ENCODE assay signal across 11 cellular contexts in the genomic region with DNA sequence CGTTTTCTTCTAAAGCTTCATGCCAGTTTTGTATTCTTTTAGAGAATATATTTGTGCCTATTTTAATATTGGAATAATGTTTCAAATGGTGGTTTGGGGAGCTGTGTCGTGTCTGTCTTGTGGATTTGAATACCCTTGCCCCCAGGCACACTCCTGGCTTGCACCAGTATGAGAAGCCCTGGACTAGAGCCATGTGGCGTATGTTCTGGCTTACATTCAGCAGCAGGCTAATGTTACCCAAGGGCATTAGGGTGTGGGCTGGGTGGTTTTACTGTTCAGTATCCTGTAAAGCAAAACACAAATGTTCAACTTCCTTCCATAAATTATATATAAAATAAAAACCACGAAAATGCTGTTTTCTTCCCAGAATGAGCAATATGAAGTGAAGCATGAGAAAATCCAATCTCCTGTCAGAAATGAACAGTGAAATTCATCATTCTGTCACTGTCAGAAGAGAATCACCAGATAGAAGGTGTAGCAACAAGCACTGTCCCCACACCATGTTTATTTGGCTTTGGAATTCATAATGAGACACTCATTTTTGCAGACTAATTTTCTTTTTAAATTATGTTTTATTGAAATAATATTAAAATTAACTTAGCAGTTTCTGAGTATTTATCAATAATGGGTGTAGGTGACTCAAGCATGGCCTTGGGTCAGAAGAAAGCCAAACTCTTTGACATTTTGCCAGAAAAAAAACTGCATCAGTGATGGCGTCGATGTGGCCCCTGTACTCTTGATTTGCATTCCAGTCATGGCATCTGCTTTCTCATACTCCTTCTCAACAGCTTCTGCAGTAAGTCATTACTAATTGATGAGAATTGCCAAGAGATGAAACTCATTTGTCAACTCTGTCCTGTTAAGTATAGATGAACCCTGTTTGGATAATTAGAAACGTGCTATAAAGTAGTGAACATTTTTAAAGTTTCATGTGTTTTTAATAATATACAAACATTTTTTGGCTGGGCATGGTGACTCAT. TPM values are rescaled to one million over a fixed set of nuclear protein-coding genes. Genes with fewer than 3 reads are reported as not detected.
DNase-seq lines count a peak whose midpoint lies in the region; ATAC-seq and TF ChIP-seq lines count a peak whose summit lies in the region.
"Had no signal": no experiment of that assay in that cellular context is flagged by ENCODE, and none has a peak within 500 bp of the region (broad histone marks: within the 10 kb centered on the region; RNA-seq: fewer than 3 reads in every experiment).

No MANE protein-coding gene starts in this region.

- H3K36me3 ChIP-seq in neural cell (ENCODE audit: insufficient read depth, low read length) (no peaks in the 10 kb centered on the region), endodermal cell (ENCODE audit: control insufficient read depth, insufficient read depth, low read length) (peaks cover 15% of the 10 kb centered on the region), OCI-LY7 (ENCODE audit: insufficient read depth, low read length) (no peaks in the 10 kb centered on the region)

- H3K79me2 ChIP-seq in neural cell (replicated peaks; ENCODE audit: insufficient read depth, low read length) (no peaks in the 10 kb centered on the region), OCI-LY7 (ENCODE audit: insufficient read depth, low read depth, low read length) (no peaks in the 10 kb centered on the region)

- no peak for TF ChIP-seq RAD21 in neural cell (conservative IDR thresholded peaks at IDR 0.05)

- H3K4me3 ChIP-seq in neural cell (ENCODE audit: low read length) (no peak overlapping the region), endodermal cell (ENCODE audit: low read length) (no peak overlapping the region), OCI-LY7 (ENCODE audit: low read depth, low read length, poor library complexity, severe bottlenecking) (no peak overlapping the region)

- H4K20me1 ChIP-seq in neural cell (ENCODE audit: insufficient read depth): no peaks in the 10 kb centered on the region
- H4K20me1 ChIP-seq in OCI-LY7 (ENCODE audit: insufficient read depth, low read length): no peaks in the 10 kb centered on the region

- H3K9me2 ChIP-seq in neural cell (ENCODE audit: insufficient read depth, low read length) (no peaks in the 10 kb centered on the region), OCI-LY7 (ENCODE audit: insufficient read depth, low read length) (no peaks in the 10 kb centered on the region)

- H3K27me3 Mint-ChIP-seq in endodermal cell (ENCODE audit: insufficient read depth): no peaks in the 10 kb centered on the region
- H3K27me3 Mint-ChIP-seq: stimulated activated naive CD8-positive, alpha-beta T cell treated with anti-CD3 and anti-CD28 coated beads, Interleukin-15, Interleukin-2, amounts not matched to agents 100 ng/mL and 50 ng/mL, for 24 hours had no signal

- H3K9me3 ChIP-seq in neural cell (ENCODE audit: low read length) (no peaks in the 10 kb centered on the region), endodermal cell (ENCODE audit: control insufficient read depth, low read length) (no peaks in the 10 kb centered on the region), OCI-LY7 (ENCODE audit: low read length) (no peaks in the 10 kb centered on the region)

- 88 to 100% methylated on average over 3 to 7 of the region's 7 CpGs for WGBS in endodermal cell (ENCODE audit: insufficient coverage in 1 of 2, insufficient read length in 1 of 2), 2 experiments

- no peak overlapping the region for H3K27ac Mint-ChIP-seq in endodermal cell
- H3K27ac Mint-ChIP-seq: stimulated activated naive CD8-positive, alpha-beta T cell treated with anti-CD3 and anti-CD28 coated beads, Interleukin-15, Interleukin-2, amounts not matched to agents 100 ng/mL and 50 ng/mL, for 24 hours had no signal

- intact Hi-C loops in OCI-LY7 (cut with micrococcal nuclease; ENCODE audit: unreplicated experiment): no loop called here

- BruUV-seq in OCI-LY7 (replicated peaks; lab: Mats Ljungman, UMichigan): no TSS peak

- H3K9ac ChIP-seq in neural cell (ENCODE audit: low read length): no peak overlapping the region
- no peak overlapping the region for H3K9ac ChIP-seq in endodermal cell (ENCODE audit: extremely low read depth, low read length, poor library complexity, severe bottlenecking)

- H3K27me3 ChIP-seq in neural cell (ENCODE audit: insufficient read depth, low read depth, low read length) (no peaks in the 10 kb centered on the region), endodermal cell (ENCODE audit: control insufficient read depth, insufficient read depth, low read length, poor library complexity, severe bottlenecking) (no peaks in the 10 kb centered on the region)

- no peak overlapping the region for H3K27ac ChIP-seq in neural cell (ENCODE audit: low read length)
- H3K27ac ChIP-seq in endodermal cell (ENCODE audit: low read depth, low read length): no peak overlapping the region
- no peak overlapping the region for H3K27ac ChIP-seq in OCI-LY7 (ENCODE audit: low read depth, low read length, poor library complexity, severe bottlenecking)

- no peaks in the 10 kb centered on the region for H3K9me3 Mint-ChIP-seq in endodermal cell
- H3K9me3 Mint-ChIP-seq: natural killer cell; stimulated activated naive CD8-positive, alpha-beta T cell treated with anti-CD3 and anti-CD28 coated beads, Interleukin-15, Interleukin-2, amounts not matched to agents 100 ng/mL and 50 ng/mL, for 24 hours had no signal

- TF ChIP-seq EP300 in neural cell (conservative IDR thresholded peaks at IDR 0.05; ENCODE audit: poor library complexity, severe bottlenecking): peak; percentile 47

- peaks cover 28% of the 10 kb centered on the region for H3K4me1 Mint-ChIP-seq in endodermal cell

- ATAC-seq in GM19463 (IDR thresholded peaks at IDR 0.05; ENCODE audit: unreplicated experiment) (no peak), GM18861 (IDR thresholded peaks at IDR 0.05; ENCODE audit: unreplicated experiment) (no peak)

- H3K4me2 ChIP-seq in neural cell (ENCODE audit: low read length) (no peak overlapping the region), OCI-LY7 (ENCODE audit: low read length) (no peak overlapping the region)

- H3K4me1 ChIP-seq in endodermal cell (ENCODE audit: control insufficient read depth, insufficient read depth, low read length) (peaks cover 5% of the 10 kb centered on the region), OCI-LY7 (ENCODE audit: insufficient read depth, low read length, poor library complexity, severe bottlenecking) (no peaks in the 10 kb centered on the region)

- peaks cover 12% of the 10 kb centered on the region for H3K36me3 Mint-ChIP-seq in endodermal cell (ENCODE audit: low read depth)
- H3K36me3 Mint-ChIP-seq: natural killer cell had no signal

- DNase-seq in DMS153 (lab: John Stamatoyannopoulos, UW) (peak; percentile 10), NCI-H2029 treated with DMSO at 0.1 percent for 48 hours (lab: John Stamatoyannopoulos, UW) (peak; percentile 40), dermis microvascular lymphatic vessel endothelial cell (ENCODE audit: low read depth in 2 of 2) (peak; percentile 25 to 58), endodermal cell (no peak), OCI-LY7 (ENCODE audit: low spot score) (no peak)
- DNase-seq: natural killer cell, T-helper 2 cell had no signal

- H3K4me3 Mint-ChIP-seq in endodermal cell: no peak overlapping the region
- H3K4me3 Mint-ChIP-seq: stimulated activated naive CD8-positive, alpha-beta T cell treated with anti-CD3 and anti-CD28 coated beads, Interleukin-15, Interleukin-2, amounts not matched to agents 100 ng/mL and 50 ng/mL, for 24 hours had no signal

- POLR2A ChIA-PET in OCI-LY7 (lab: Charles Lee): no interaction called here

- no peaks in the 10 kb centered on the region for H3F3A ChIP-seq in neural cell (ENCODE audit: insufficient read depth, low read length, poor library complexity, severe bottlenecking)

- no peak overlapping the region for H2AFZ ChIP-seq in neural cell (ENCODE audit: low read depth, low read length)
- no peak overlapping the region for H2AFZ ChIP-seq in OCI-LY7 (ENCODE audit: low read length)

- CTCF ChIA-PET in OCI-LY7 (lab: Charles Lee; ENCODE audit: unreplicated experiment): no interaction called here

- no peak for TF ChIP-seq CTCF in neural cell (IDR thresholded peaks at IDR 0.05; ENCODE audit: poor library complexity, severe bottlenecking)
- TF ChIP-seq CTCF in endodermal cell (conservative IDR thresholded peaks at IDR 0.05): no peak
- TF ChIP-seq CTCF in OCI-LY7 (conservative IDR thresholded peaks at IDR 0.05; ENCODE audit: low read length): no peak

TF ChIP-seq in neural cell, 6 proteins besides CTCF, POLR2A, EP300 and RAD21 (continues in another document):
- TF ChIP-seq MXI1 (conservative IDR thresholded peaks at IDR 0.05; ENCODE audit: poor library complexity, severe bottlenecking) (no peak), POLR2AphosphoS5 (IDR thresholded peaks at IDR 0.05) (no peak), REST (IDR thresholded peaks at IDR 0.05; ENCODE audit: borderline replicate concordance) (no peak), TAF1 (IDR thresholded peaks at IDR 0.05; ENCODE audit: low read depth) (no peak)

RNA-seq across cellular contexts. Expression of gene WWC2, which starts 43.8 kb away (rescaled TPM):
- total RNA-seq in dermis microvascular lymphatic vessel endothelial cell (20.3 and 26.0 TPM in 2 replicates), endodermal cell (100 to 1,000 TPM in 1 of 2 donors, 10 to 100 TPM in 1; 98.2 to 108 TPM), OCI-LY7 (2022) (not detected in 2 replicates)
- 3.9 and 5.7 TPM in 2 replicates for polyA plus RNA-seq in neural cell
- 15.0 and 16.6 TPM in 2 replicates for polyA minus RNA-seq in neural cell
- polyA plus RNA-seq in endodermal cell (2013, experiment 1 of 2): 32.3 TPM
- 32.7 TPM for polyA plus RNA-seq in endodermal cell (2013, experiment 2 of 2)
- not detected in 2 replicates for total RNA-seq in OCI-LY7 (2014; rRNA removed; shearing (Covaris generic))

Comparison
In these comparisons a context has a peak if more than half of its experiments do, and no peak if none do; other contexts are left out.
1. DNase-seq: peak in DMS153 (single experiment), NCI-H2029 treated with DMSO at 0.1 percent for 48 hours (single experiment) and dermis microvascular lymphatic vessel endothelial cell (2 of 2); none in endodermal cell (single experiment) and OCI-LY7 (single experiment).
2. RNA of gene WWC2, which starts 43.8 kb away (total RNA-seq): 98.2 to 108 TPM in endodermal cell and 20.3 to 26.0 TPM in dermis microvascular lymphatic vessel endothelial cell; not detected in OCI-LY7; every median in the first group is over 10 times any median in the second.